In the genomic region with DNA sequence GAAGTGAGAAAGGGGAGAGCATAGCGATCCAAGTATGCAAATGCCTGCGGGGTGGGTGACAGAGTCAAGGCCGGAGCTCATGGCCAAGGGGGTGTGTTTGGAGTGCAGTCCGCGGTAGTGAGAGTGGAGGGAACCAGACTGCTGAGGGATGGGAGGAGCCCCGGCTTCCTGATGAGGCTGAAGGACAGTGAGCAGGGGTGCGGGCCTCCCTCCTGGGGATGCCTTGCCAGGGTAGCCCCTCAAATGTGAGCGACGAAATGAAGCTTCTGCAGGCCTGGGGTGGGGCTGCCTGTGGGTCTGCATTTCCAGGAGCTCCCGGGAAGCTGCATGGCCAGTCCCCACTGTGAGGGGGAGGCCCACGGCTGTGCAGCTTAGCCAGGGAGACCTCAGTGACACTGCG, we compare ENCODE assay signal across 21 cellular contexts. TPM values are rescaled to one million over a fixed set of nuclear protein-coding genes. Genes with fewer than 3 reads are reported as not detected.
DNase-seq lines count a peak whose midpoint lies in the region; ATAC-seq and TF ChIP-seq lines count a peak whose summit lies in the region.
"Had no signal": no experiment of that assay in that cellular context is flagged by ENCODE, and none has a peak within 500 bp of the region (broad histone marks: within the 10 kb centered on the region; RNA-seq: fewer than 3 reads in every experiment).

No MANE protein-coding gene starts in this region.

- no peak for TF ChIP-seq CTCF in natural killer cell (IDR thresholded peaks at IDR 0.05)
- TF ChIP-seq CTCF in coronary artery (IDR thresholded peaks at IDR 0.05): no peak

- H3K27ac Mint-ChIP-seq in natural killer cell treated with Interleukin-12 subunit alpha and Interleukin-12 subunit beta and Interleukin-15 and Interleukin-18, amount 100 ng/mL, for 72 hours: no peak overlapping the region
- H3K27ac Mint-ChIP-seq in natural killer cell: no peak overlapping the region
- H3K27ac Mint-ChIP-seq: activated T-helper 1 cell treated with anti-CD3 and anti-CD28 coated beads, Interleukin-12 subunit alpha, Interleukin-12 subunit beta, Interleukin-2, Interleukin-4 antibody, amounts not matched to agents 30 ng/mL and 10 ng/mL and 1 ng/mL, durations not matched to agents 14 hours and 24 hours and 36 hours; CD4-positive, alpha-beta T cell; T-helper 2 cell treated with Interferon-gamma antibody and Interleukin-4, amounts not matched to agents 5 μg/mL and 100 μg/mL, for 36 hours had no signal

- no peak overlapping the region for H3K4me3 ChIP-seq in coronary artery
- H3K4me3 ChIP-seq: esophagus squamous epithelium, gastroesophageal sphincter, HAP-1, K562, right lobe of liver had no signal

- peak; percentile 38 for DNase-seq in natural killer cell treated with Interleukin-12 subunit alpha and Interleukin-12 subunit beta and Interleukin-15 and Interleukin-18, amount 100 ng/mL, for 72 hours (ENCODE audit: low spot score)
- DNase-seq in natural killer cell (no peak), coronary artery (ENCODE audit: low spot score) (peak; percentile 54), sciatic nerve (ENCODE audit: low spot score) (peak; percentile 38), NCI-H345 (lab: John Stamatoyannopoulos, UW) (no peak), NCI-H2107 (lab: John Stamatoyannopoulos, UW) (no peak)
- DNase-seq: CD4-positive, alpha-beta T cell; effector memory CD8-positive, alpha-beta T cell; esophagus squamous epithelium; NCI-H1436; NCI-H526 had no signal

- ATAC-seq in natural killer cell treated with Interleukin-12 subunit alpha and Interleukin-12 subunit beta and Interleukin-15 and Interleukin-18, amount 100 ng/mL, for 72 hours: no peak
- ATAC-seq in natural killer cell (no peak), sciatic nerve (no peak), HG02884 (IDR thresholded peaks at IDR 0.05; ENCODE audit: unreplicated experiment) (no peak)
- ATAC-seq: effector memory CD8-positive, alpha-beta T cell; gastroesophageal sphincter; K562; right lobe of liver had no signal

- H3K4me1 Mint-ChIP-seq in natural killer cell treated with Interleukin-12 subunit alpha and Interleukin-12 subunit beta and Interleukin-15 and Interleukin-18, amount 100 ng/mL, for 72 hours (ENCODE audit: low read depth in 2 of 2): no peaks in the 10 kb centered on the region
- peaks cover 0 to 7% of the 10 kb centered on the region in 2 donors for H3K4me1 Mint-ChIP-seq in natural killer cell

- no peak overlapping the region for H3K27ac ChIP-seq in coronary artery
- H3K27ac ChIP-seq: esophagus squamous epithelium, gastroesophageal sphincter, right lobe of liver, RWPE1 had no signal

- intact Hi-C loops in natural killer cell (cut with micrococcal nuclease): no loop called here
- intact Hi-C loops in sciatic nerve (cut with DNase I): no loop called here

- H3K36me3 Mint-ChIP-seq in natural killer cell treated with Interleukin-12 subunit alpha and Interleukin-12 subunit beta and Interleukin-15 and Interleukin-18, amount 100 ng/mL, for 72 hours: no peaks in the 10 kb centered on the region
- H3K36me3 Mint-ChIP-seq in natural killer cell: no peaks in the 10 kb centered on the region

- no peak overlapping the region for H3K4me3 Mint-ChIP-seq in natural killer cell treated with Interleukin-12 subunit alpha and Interleukin-12 subunit beta and Interleukin-15 and Interleukin-18, amount 100 ng/mL, for 72 hours
- no peak overlapping the region for H3K4me3 Mint-ChIP-seq in natural killer cell
- H3K4me3 Mint-ChIP-seq: activated T-helper 1 cell treated with anti-CD3 and anti-CD28 coated beads, Interleukin-12 subunit alpha, Interleukin-12 subunit beta, Interleukin-2, Interleukin-4 antibody, amounts not matched to agents 30 ng/mL and 10 ng/mL and 1 ng/mL, durations not matched to agents 14 hours and 24 hours and 36 hours; CD4-positive, alpha-beta T cell; effector memory CD8-positive, alpha-beta T cell; T-helper 2 cell treated with Interferon-gamma antibody and Interleukin-4, amounts not matched to agents 5 μg/mL and 100 μg/mL, for 36 hours had no signal

- H3K27me3 Mint-ChIP-seq in natural killer cell treated with Interleukin-12 subunit alpha and Interleukin-12 subunit beta and Interleukin-15 and Interleukin-18, amount 100 ng/mL, for 72 hours: peaks cover 13 to 14% of the 10 kb centered on the region in 2 donors
- H3K27me3 Mint-ChIP-seq in natural killer cell (ENCODE audit: low read depth in 2 of 2): peaks cover 11 to 24% of the 10 kb centered on the region in 2 donors
- H3K27me3 Mint-ChIP-seq: CD4-positive, alpha-beta T cell had no signal

- H3K9me3 Mint-ChIP-seq in natural killer cell treated with Interleukin-12 subunit alpha and Interleukin-12 subunit beta and Interleukin-15 and Interleukin-18, amount 100 ng/mL, for 72 hours: peaks cover 12% of the 10 kb centered on the region
- peaks cover 0 to 7% of the 10 kb centered on the region in 2 donors for H3K9me3 Mint-ChIP-seq in natural killer cell
- H3K9me3 Mint-ChIP-seq: CD4-positive, alpha-beta T cell had no signal

RNA-seq across cellular contexts. Expression of a gene that starts 45.0 kb away (rescaled TPM):
- not detected for total RNA-seq in natural killer cell treated with Interleukin-12 subunit alpha and Interleukin-12 subunit beta and Interleukin-15 and Interleukin-18, amount 100 ng/mL, for 72 hours
- total RNA-seq in natural killer cell (not detected), sciatic nerve (0.09 TPM)
- total RNA-seq: activated T-helper 1 cell treated with anti-CD3 and anti-CD28 coated beads, Interleukin-12 subunit alpha, Interleukin-12 subunit beta, Interleukin-2, Interleukin-4 antibody, amounts not matched to agents 30 ng/mL and 10 ng/mL and 1 ng/mL, durations not matched to agents 14 hours and 24 hours and 36 hours; CD4-positive, alpha-beta T cell; G401; K562; osteoblast; right lobe of liver had no signal

Comparison
In these comparisons a context has a peak if more than half of its experiments do, and no peak if none do; other contexts are left out.
1. DNase-seq: peak in natural killer cell treated with Interleukin-12 subunit alpha and Interleukin-12 subunit beta and Interleukin-15 and Interleukin-18, amount 100 ng/mL, for 72 hours (single experiment), coronary artery (single experiment) and sciatic nerve (single experiment); none in natural killer cell (single experiment), NCI-H345 (single experiment) and NCI-H2107 (single experiment).